ENCODE assay signal across 16 cellular contexts in the genomic region with DNA sequence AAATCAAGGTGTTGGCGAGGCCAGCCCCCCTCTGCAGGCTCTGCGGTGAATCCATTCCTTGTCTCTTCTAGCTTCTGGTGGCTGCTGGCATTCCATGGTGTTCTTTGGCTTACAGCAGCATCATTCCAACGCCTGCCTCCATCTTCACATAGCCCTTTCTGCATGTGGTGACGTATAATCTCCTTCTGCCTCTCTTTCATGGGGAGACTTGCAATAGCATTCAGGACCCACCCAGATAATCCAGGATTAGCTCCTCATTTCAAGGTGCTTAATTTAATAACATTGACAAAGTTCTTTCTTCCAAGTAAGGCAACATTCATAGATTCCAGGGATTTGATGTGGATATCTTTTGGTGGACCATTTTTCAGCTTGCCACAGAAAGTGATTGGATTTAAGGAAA.
"Had no signal": no experiment of that assay in that cellular context is flagged by ENCODE, and none has a peak within 500 bp of the region (broad histone marks: within the 10 kb centered on the region; RNA-seq: fewer than 3 reads in every experiment).

No MANE protein-coding gene starts in this region.

- FAIRE-seq: RCC 7860 had no signal

- H3K4me2 ChIP-seq: SK-N-SH had no signal

- H3K9me3 ChIP-seq: SK-N-SH had no signal

- H3K9ac ChIP-seq: SK-N-SH had no signal

- DNase-seq: KBM-7, NCI-H1092, NCI-H1105 treated with DMSO at 0.1 percent for 48 hours, NCI-H1417 treated with DMSO at 0.1 percent for 48 hours, NCI-H146, NCI-H1694 treated with DMSO at 0.1 percent for 48 hours, NCI-H1930, NCI-H2081, NCI-H2107, NCI-H2227 treated with DMSO at 0.1 percent for 48 hours, NCI-H526, RPMI8226, SHP77, SK-N-SH, SW 1271 had no signal
